In genomic region chr10:71746344-71747037, GRCh38 we compare ENCODE assay signal across 8 cellular contexts. TPM values are rescaled to one million over a fixed set of nuclear protein-coding genes. Genes with fewer than 3 reads are reported as not detected.
DNase-seq lines count a peak whose midpoint lies in the region; ATAC-seq and TF ChIP-seq lines count a peak whose summit lies in the region.

No MANE protein-coding gene starts in this region.

- no peaks in the 10 kb centered on the region for H3K27me3 ChIP-seq in BE2C

- peak; percentile 43 for DNase-seq in BE2C
- peak; percentile 59 to 68 for DNase-seq in Kasumi-1 (lab: John Stamatoyannopoulos, UW)
- DNase-seq in central memory CD8-positive, alpha-beta T cell (ENCODE audit: low spot score in 2 of 2): no peak
- DNase-seq in mucosa of gallbladder (ENCODE audit: low spot score): peak; percentile 58
- DNase-seq in NCI-H2196 treated with DMSO at 0.1 percent for 48 hours (lab: John Stamatoyannopoulos, UW; ENCODE audit: unreplicated experiment): no peak
- no peak for DNase-seq in A172 (ENCODE audit: low spot score)

- peaks cover 26% of the 10 kb centered on the region for H3K36me3 Mint-ChIP-seq in central memory CD8-positive, alpha-beta T cell (ENCODE audit: insufficient read depth)

- H3K36me3 ChIP-seq in BE2C: no peaks in the 10 kb centered on the region

- peak overlapping the region; percentile 71 for H3K4me3 Mint-ChIP-seq in central memory CD8-positive, alpha-beta T cell

- peaks cover 93% of the 10 kb centered on the region for H3K4me1 Mint-ChIP-seq in central memory CD8-positive, alpha-beta T cell

- no peaks in the 10 kb centered on the region for H3K9me3 Mint-ChIP-seq in central memory CD8-positive, alpha-beta T cell

- no peaks in the 10 kb centered on the region; the same call in 1 of the 2 replicates for H3K4me1 ChIP-seq in BE2C

- peak; percentile 41 for TF ChIP-seq CTCF in BE2C (IDR thresholded peaks at IDR 0.05; ENCODE audit: low read depth, low read length)

- no peak for ATAC-seq in central memory CD8-positive, alpha-beta T cell (replicated peaks; ENCODE audit: extremely low read depth, poor library complexity, severe bottlenecking)
- no peak for ATAC-seq in GM21423 (IDR thresholded peaks at IDR 0.05; ENCODE audit: unreplicated experiment)
- no peak for ATAC-seq in GM21825 (IDR thresholded peaks at IDR 0.05; ENCODE audit: unreplicated experiment)

- no peak overlapping the region for H3K4me3 ChIP-seq in BE2C (ENCODE audit: low read depth, low read length)

- peak overlapping the region; percentile 88 for H3K27ac Mint-ChIP-seq in central memory CD8-positive, alpha-beta T cell (ENCODE audit: low read depth)

- no peaks in the 10 kb centered on the region for H3K9me3 ChIP-seq in BE2C

- H3K27me3 Mint-ChIP-seq in central memory CD8-positive, alpha-beta T cell: no peaks in the 10 kb centered on the region

RNA-seq across cellular contexts. Expression of gene VSIR, which starts 26.8 kb away (rescaled TPM):
- 2.5 TPM for polyA plus RNA-seq in BE2C (2012; ENCODE audit: insufficient read depth, insufficient read length, low read depth)
- 83.9 TPM for total RNA-seq in mucosa of gallbladder
- total RNA-seq in A172 (2014; rRNA removed; shearing (Covaris generic)): 4.9 and 14.4 TPM in 2 replicates

RNA-seq across cellular contexts. Expression of gene C10orf105, which starts 26.9 kb away (rescaled TPM):
- polyA plus RNA-seq in BE2C (2012; ENCODE audit: insufficient read depth, insufficient read length, low read depth): not detected
- total RNA-seq in mucosa of gallbladder: 0.06 TPM
- total RNA-seq in A172 (2014; rRNA removed; shearing (Covaris generic)): not detected in 2 replicates

Comparison
In these comparisons a context has a peak if more than half of its experiments do, and no peak if none do; other contexts are left out.
1. DNase-seq: peak in BE2C (single experiment), Kasumi-1 (2 of 2) and mucosa of gallbladder (single experiment); none in central memory CD8-positive, alpha-beta T cell (0 of 2), NCI-H2196 treated with DMSO at 0.1 percent for 48 hours (single experiment) and A172 (single experiment).